In genomic region chr1:41513388-41513745, GRCh38 we compare ENCODE assay signal across 10 cellular contexts. TPM values are rescaled to one million over a fixed set of nuclear protein-coding genes. Genes with fewer than 3 reads are reported as not detected.
DNase-seq lines count a peak whose midpoint lies in the region; ATAC-seq, FAIRE-seq and TF ChIP-seq lines count a peak whose summit lies in the region.
"Had no signal": no experiment of that assay in that cellular context is flagged by ENCODE, and none has a peak within 500 bp of the region (broad histone marks: within the 10 kb centered on the region; RNA-seq: fewer than 3 reads in every experiment).

No MANE protein-coding gene starts in this region.

- in situ Hi-C loops in GM13977 (cut with MboI; ENCODE audit: low pct_unique_long_range_greater_than_20kb, low sequenced_read_pairs, unreplicated experiment), result no loop called here

- no peaks in the 10 kb centered on the region for H3K79me1 ChIP-seq in mesenchymal stem cell (replicated peaks; ENCODE audit: low read length, poor library complexity, severe bottlenecking)

- peaks cover 17% of the 10 kb centered on the region for H3K36me3 Mint-ChIP-seq in astrocyte (ENCODE audit: low read depth, unreplicated experiment)

- no peak overlapping the region for H3K23ac ChIP-seq in mesenchymal stem cell (ENCODE audit: low read length in 2 of 2)

- DNase-seq in activated CD4-positive, CD25-positive, alpha-beta regulatory T cell treated with anti-CD3 and anti-CD28 coated beads, Interleukin-2, amount 50 U/mL, for 72 hours, result peak; percentile 47
- no peak for DNase-seq in activated CD4-positive, CD25-positive, alpha-beta regulatory T cell (lab: John Stamatoyannopoulos, UW)
- DNase-seq in GM13977 (ENCODE audit: low spot score) (peak; percentile 62), astrocyte (ENCODE audit: low read depth) (no peak), mesenchymal stem cell (no peak), NCI-H1105 treated with DMSO at 0.1 percent for 48 hours (lab: John Stamatoyannopoulos, UW) (no peak), kidney glomerular epithelial cell (lab: John Stamatoyannopoulos, UW) (no peak)

- H3K4me1 Mint-ChIP-seq in astrocyte (ENCODE audit: low read depth, unreplicated experiment), result no peaks in the 10 kb centered on the region

- peaks cover 7% of the 10 kb centered on the region for H3K4me1 ChIP-seq in astrocyte (ENCODE audit: insufficient read depth, low read length)
- H3K4me1 ChIP-seq in mesenchymal stem cell (ENCODE audit: control insufficient read depth, insufficient read depth, low read depth, low read length), result peaks cover 16% of the 10 kb centered on the region

- H3K18ac ChIP-seq in mesenchymal stem cell (ENCODE audit: low read depth in 1 of 2, low read length in 2 of 2), result no peak overlapping the region

- H2BK120ac ChIP-seq in mesenchymal stem cell (ENCODE audit: low read depth, low read length), result no peak overlapping the region

- H3K9me3 ChIP-seq in astrocyte (ENCODE audit: insufficient read depth, low read depth, low read length) (no peaks in the 10 kb centered on the region), mesenchymal stem cell (ENCODE audit: control insufficient read depth, low read length) (no peaks in the 10 kb centered on the region)

- no peak overlapping the region for H3K14ac ChIP-seq in mesenchymal stem cell (ENCODE audit: low read length in 2 of 2)

- peaks cover 5% of the 10 kb centered on the region for H3K27me3 Mint-ChIP-seq in astrocyte (ENCODE audit: low read depth, unreplicated experiment)
- H3K27me3 Mint-ChIP-seq: IgD-negative memory B cell had no signal

- H4K20me1 ChIP-seq in astrocyte (ENCODE audit: insufficient read depth, low read length), result no peaks in the 10 kb centered on the region

- H3K9ac ChIP-seq in astrocyte (ENCODE audit: low read length) (no peak overlapping the region), mesenchymal stem cell (ENCODE audit: low read length) (no peak overlapping the region)

- H3K4me2 ChIP-seq in astrocyte (ENCODE audit: low read length) (no peak overlapping the region), mesenchymal stem cell (ENCODE audit: low read length, poor library complexity, severe bottlenecking) (no peak overlapping the region)

- H3K4me3 Mint-ChIP-seq in astrocyte (ENCODE audit: unreplicated experiment), result no peak overlapping the region
- H3K4me3 Mint-ChIP-seq: IgD-negative memory B cell had no signal

- no peaks in the 10 kb centered on the region for H3K9me3 Mint-ChIP-seq in astrocyte (ENCODE audit: unreplicated experiment)
- H3K9me3 Mint-ChIP-seq: IgD-negative memory B cell had no signal

- H3K4ac ChIP-seq in mesenchymal stem cell (ENCODE audit: low read depth in 1 of 2, low read length in 2 of 2), result no peak overlapping the region

- H3K36me3 ChIP-seq in astrocyte (ENCODE audit: insufficient read depth, low read length) (peaks cover 3% of the 10 kb centered on the region), mesenchymal stem cell (ENCODE audit: control insufficient read depth in 1 of 2, insufficient read depth in 2 of 2, low read depth in 1 of 2, low read length in 2 of 2) (peaks cover 0 to 35% of the 10 kb centered on the region in 2 experiments)

- peak; percentile 53 for TF ChIP-seq CTCF in GM13977 (IDR thresholded peaks at IDR 0.05; ENCODE audit: extremely low read depth, insufficient read depth, missing control alignments)
- peak; percentile 10 for TF ChIP-seq CTCF in astrocyte (IDR thresholded peaks at IDR 0.05; ENCODE audit: insufficient read depth, low read depth, low read length)

- H2AFZ ChIP-seq in astrocyte (ENCODE audit: low read depth, low read length), result no peak overlapping the region
- H2AFZ ChIP-seq in mesenchymal stem cell (ENCODE audit: low read depth, low read length), result no peak overlapping the region

- no peak overlapping the region for H2BK12ac ChIP-seq in mesenchymal stem cell (ENCODE audit: low read length in 2 of 2)

- no peak overlapping the region for H4K91ac ChIP-seq in mesenchymal stem cell (ENCODE audit: low read length)

- H3K4me3 ChIP-seq in astrocyte (ENCODE audit: insufficient read depth, low read depth, low read length), result no peak overlapping the region
- H3K4me3 ChIP-seq in mesenchymal stem cell (ENCODE audit: insufficient read depth in 1 of 2, low read depth in 1 of 2, low read length in 2 of 2), result no peak overlapping the region

- H2AK5ac ChIP-seq in mesenchymal stem cell (ENCODE audit: low read length, severe bottlenecking), result no peak overlapping the region

- H3K27me3 ChIP-seq in astrocyte (ENCODE audit: insufficient read depth, low read length), result no peaks in the 10 kb centered on the region
- H3K27me3 ChIP-seq in mesenchymal stem cell (ENCODE audit: control insufficient read depth in 1 of 2, insufficient read depth in 1 of 2, low read length in 2 of 2), result peaks cover 0 to 19% of the 10 kb centered on the region in 2 experiments

- H3K79me2 ChIP-seq in astrocyte (ENCODE audit: insufficient read depth, low read length), result no peaks in the 10 kb centered on the region

- 75% methylated on average over 15 of the region's 18 CpGs for WGBS in mesenchymal stem cell

- peak overlapping the region; percentile 34 for H2BK15ac ChIP-seq in mesenchymal stem cell (ENCODE audit: low read depth, poor library complexity, severe bottlenecking)

- no peak for ATAC-seq in GM21529 (IDR thresholded peaks at IDR 0.05; ENCODE audit: unreplicated experiment)

- no peak for FAIRE-seq in astrocyte (lab: Jason Lieb, UNC)

- no peak overlapping the region for H3K27ac ChIP-seq in astrocyte (ENCODE audit: low read depth, low read length)
- no peak overlapping the region for H3K27ac ChIP-seq in mesenchymal stem cell (ENCODE audit: low read length, poor library complexity, severe bottlenecking)

- H2BK5ac ChIP-seq in mesenchymal stem cell (ENCODE audit: low read depth, low read length, poor library complexity, severe bottlenecking), result no peak overlapping the region

- H3K27ac Mint-ChIP-seq in astrocyte (ENCODE audit: unreplicated experiment), result no peak overlapping the region
- H3K27ac Mint-ChIP-seq: IgD-negative memory B cell had no signal

- H4K8ac ChIP-seq in mesenchymal stem cell (ENCODE audit: low read length), result no peak overlapping the region

RNA-seq across cellular contexts. Expression of gene EDN2, which starts 28.9 kb away (rescaled TPM):
- total RNA-seq in astrocyte, result 0.45 TPM in 1 of 2 replicates, not detected in the other
- polyA plus RNA-seq in mesenchymal stem cell (2013, experiment 1 of 2), result 0.15 TPM
- 0.15 TPM for polyA plus RNA-seq in mesenchymal stem cell (2013, experiment 2 of 2)
- total RNA-seq: posterior vena cava had no signal
- polyA plus RNA-seq: IgD-negative memory B cell had no signal

Comparison
In these comparisons a context has a peak if more than half of its experiments do, and no peak if none do; other contexts are left out.
1. DNase-seq: peak in activated CD4-positive, CD25-positive, alpha-beta regulatory T cell treated with anti-CD3 and anti-CD28 coated beads, Interleukin-2, amount 50 U/mL, for 72 hours (single experiment) and GM13977 (single experiment); none in activated CD4-positive, CD25-positive, alpha-beta regulatory T cell (0 of 4), astrocyte (single experiment), mesenchymal stem cell (single experiment), NCI-H1105 treated with DMSO at 0.1 percent for 48 hours (single experiment) and kidney glomerular epithelial cell (single experiment).